ENCODE assay signal across 34 cellular contexts in genomic region chr2:141957827-141958440, GRCh38.
DNase-seq lines count a peak whose midpoint lies in the region; ATAC-seq and TF ChIP-seq lines count a peak whose summit lies in the region.
"Had no signal": no experiment of that assay in that cellular context is flagged by ENCODE, and none has a peak within 500 bp of the region (broad histone marks: within the 10 kb centered on the region; RNA-seq: fewer than 3 reads in every experiment).

No MANE protein-coding gene starts in this region.

- H3K4me2 ChIP-seq in neuronal stem cell (ENCODE audit: insufficient read depth, low read length, poor library complexity, severe bottlenecking), result no peak overlapping the region
- H3K4me2 ChIP-seq: BLaER1 treated with 17β-estradiol and CSF1 and Interleukin-3, amounts not matched to agents 10 nM and 100 nM had no signal

- peak overlapping the region; percentile 21 for H3K27ac Mint-ChIP-seq in endodermal cell
- no peak overlapping the region for H3K27ac Mint-ChIP-seq in chondrocyte (ENCODE audit: unreplicated experiment)
- no peak overlapping the region for H3K27ac Mint-ChIP-seq in activated CD8-positive, alpha-beta T cell treated with anti-CD3 and anti-CD28 coated beads for 36 hours
- H3K27ac Mint-ChIP-seq: nephron; stimulated activated memory B cell treated with anti-CD40 and anti-IgM and Interleukin-4, amounts not matched to agents 10 μg/mL and 1 μg/mL and 100 μg/mL, for 72 hours had no signal

- H3K4me1 ChIP-seq in endodermal cell (ENCODE audit: control insufficient read depth, insufficient read depth, low read length), result peaks cover 38% of the 10 kb centered on the region
- H3K4me1 ChIP-seq in neuronal stem cell (ENCODE audit: control insufficient read depth in 2 of 2, insufficient read depth in 1 of 2, low read depth in 1 of 2, low read length in 2 of 2), result no peaks in the 10 kb centered on the region
- H3K4me1 ChIP-seq: BLaER1 treated with 17β-estradiol and CSF1 and Interleukin-3, amounts not matched to agents 10 nM and 100 nM; esophagus squamous epithelium; gastroesophageal sphincter; sigmoid colon; upper lobe of right lung had no signal

- intact Hi-C loops in activated CD8-positive, alpha-beta T cell treated with anti-CD3 and anti-CD28 coated beads for 36 hours (cut with micrococcal nuclease), result no loop called here

- H2BK5ac ChIP-seq in neuronal stem cell (ENCODE audit: low read length), result no peak overlapping the region

- H3K18ac ChIP-seq in neuronal stem cell (ENCODE audit: low read length), result no peak overlapping the region

- H3K27ac ChIP-seq in endodermal cell (ENCODE audit: low read depth, low read length) (no peak overlapping the region), neuronal stem cell (replicated peaks; ENCODE audit: low read length) (no peak overlapping the region)
- H3K27ac ChIP-seq: BLaER1 treated with 17β-estradiol and CSF1 and Interleukin-3, amounts not matched to agents 10 nM and 100 nM; brain microvascular endothelial cell; coronary artery; esophagus squamous epithelium; gastroesophageal sphincter; parathyroid adenoma; sigmoid colon; upper lobe of right lung; VCaP had no signal

- TF ChIP-seq CTCF in endodermal cell (conservative IDR thresholded peaks at IDR 0.05) (no peak), chondrocyte (IDR thresholded peaks at IDR 0.05) (no peak)
- TF ChIP-seq CTCF in activated CD8-positive, alpha-beta T cell treated with anti-CD3 and anti-CD28 coated beads for 36 hours (IDR thresholded peaks at IDR 0.05), result no peak

- WGBS in endodermal cell (ENCODE audit: insufficient coverage in 1 of 2, insufficient read length in 1 of 2), 2 experiments, result 96% methylated on average over 1 of the region's 1 CpG; no CpG with 5 or more reads in 1 of the 2 experiments
- no CpG with 5 or more reads among the region's 1 CpG for WGBS in neuronal stem cell (ENCODE audit: extremely low coverage in 2 of 2, insufficient read length in 2 of 2, insufficient replicate concordance in 1 of 2), 2 donors

- H3K4me3 ChIP-seq in endodermal cell (ENCODE audit: low read length) (no peak overlapping the region), neuronal stem cell (ENCODE audit: low read length in 2 of 2) (no peak overlapping the region)
- H3K4me3 ChIP-seq: BLaER1 treated with 17β-estradiol and CSF1 and Interleukin-3, amounts not matched to agents 10 nM and 100 nM; coronary artery; esophagus squamous epithelium; gastroesophageal sphincter; K562; sigmoid colon; upper lobe of right lung had no signal

- POLR2A ChIA-PET in activated CD8-positive, alpha-beta T cell treated with anti-CD3 and anti-CD28 coated beads for 36 hours (lab: Charles Lee), result no interaction called here

- no peaks in the 10 kb centered on the region for H3K36me3 Mint-ChIP-seq in endodermal cell (ENCODE audit: low read depth)
- H3K36me3 Mint-ChIP-seq in chondrocyte (ENCODE audit: low read depth), result no peaks in the 10 kb centered on the region
- no peaks in the 10 kb centered on the region for H3K36me3 Mint-ChIP-seq in activated CD8-positive, alpha-beta T cell treated with anti-CD3 and anti-CD28 coated beads for 36 hours (ENCODE audit: low read depth)
- H3K36me3 Mint-ChIP-seq: stimulated activated memory B cell treated with anti-CD40 and anti-IgM and Interleukin-4, amounts not matched to agents 10 μg/mL and 1 μg/mL and 100 μg/mL, for 72 hours had no signal

- no peak overlapping the region for H3K9ac ChIP-seq in endodermal cell (ENCODE audit: extremely low read depth, low read length, poor library complexity, severe bottlenecking)
- H3K9ac ChIP-seq in neuronal stem cell (ENCODE audit: low read depth, low read length, poor library complexity), result no peak overlapping the region
- H3K9ac ChIP-seq: BLaER1 treated with 17β-estradiol and CSF1 and Interleukin-3, amounts not matched to agents 10 nM and 100 nM; parathyroid adenoma had no signal

- H3K27me3 ChIP-seq in endodermal cell (ENCODE audit: control insufficient read depth, insufficient read depth, low read length, poor library complexity, severe bottlenecking) (no peaks in the 10 kb centered on the region), neuronal stem cell (ENCODE audit: control insufficient read depth in 3 of 3, insufficient read depth in 3 of 3, low read depth in 1 of 3, low read length in 3 of 3) (no peaks in the 10 kb centered on the region)
- H3K27me3 ChIP-seq: BLaER1 treated with 17β-estradiol and CSF1 and Interleukin-3, amounts not matched to agents 10 nM and 100 nM; brain microvascular endothelial cell; esophagus squamous epithelium; gastroesophageal sphincter; sigmoid colon; upper lobe of right lung had no signal

- no peak overlapping the region for H2AK5ac ChIP-seq in neuronal stem cell (ENCODE audit: low read depth, low read length)

- no peak overlapping the region for H4K91ac ChIP-seq in neuronal stem cell (ENCODE audit: low read depth, low read length, poor library complexity)

- H3K27me3 Mint-ChIP-seq in endodermal cell (ENCODE audit: insufficient read depth) (no peaks in the 10 kb centered on the region), chondrocyte (ENCODE audit: low read depth) (no peaks in the 10 kb centered on the region)
- H3K27me3 Mint-ChIP-seq in activated CD8-positive, alpha-beta T cell treated with anti-CD3 and anti-CD28 coated beads for 36 hours, result no peaks in the 10 kb centered on the region
- H3K27me3 Mint-ChIP-seq: stimulated activated memory B cell treated with anti-CD40 and anti-IgM and Interleukin-4, amounts not matched to agents 10 μg/mL and 1 μg/mL and 100 μg/mL, for 72 hours had no signal

- no peak overlapping the region for H2BK120ac ChIP-seq in neuronal stem cell (ENCODE audit: low read depth, low read length)

- H4K8ac ChIP-seq in neuronal stem cell (ENCODE audit: low read depth, low read length), result no peak overlapping the region

- no peak overlapping the region for H3K14ac ChIP-seq in neuronal stem cell (ENCODE audit: low read length)

- H3K4me1 Mint-ChIP-seq in endodermal cell (peaks cover 38% of the 10 kb centered on the region), chondrocyte (ENCODE audit: low read depth) (no peaks in the 10 kb centered on the region)
- no peaks in the 10 kb centered on the region for H3K4me1 Mint-ChIP-seq in activated CD8-positive, alpha-beta T cell treated with anti-CD3 and anti-CD28 coated beads for 36 hours (ENCODE audit: low read depth)
- H3K4me1 Mint-ChIP-seq: H9; nephron; stimulated activated memory B cell treated with anti-CD40 and anti-IgM and Interleukin-4, amounts not matched to agents 10 μg/mL and 1 μg/mL and 100 μg/mL, for 72 hours had no signal

- H2BK15ac ChIP-seq in neuronal stem cell (ENCODE audit: low read length), result no peak overlapping the region

- no peak for ATAC-seq in HG02763 (IDR thresholded peaks at IDR 0.05; ENCODE audit: unreplicated experiment)
- ATAC-seq in activated CD8-positive, alpha-beta T cell treated with anti-CD3 and anti-CD28 coated beads for 36 hours, result no peak
- ATAC-seq: gastroesophageal sphincter; K562; left ventricle myocardium superior; stimulated activated memory B cell treated with anti-CD40 and anti-IgM and Interleukin-4, amounts not matched to agents 10 μg/mL and 1 μg/mL and 100 μg/mL, for 72 hours; upper lobe of right lung had no signal

- peak overlapping the region; percentile 18 for H2AFZ ChIP-seq in neuronal stem cell (ENCODE audit: low read length)

- H3K79me1 ChIP-seq in neuronal stem cell (ENCODE audit: low read depth, low read length), result no peaks in the 10 kb centered on the region

- H3K4ac ChIP-seq in neuronal stem cell (ENCODE audit: low read length), result no peak overlapping the region

- DNase-seq in ELR (ENCODE audit: low read depth), result peak; percentile 8
- peak; percentile 7 for DNase-seq in OCI-M1 (lab: John Stamatoyannopoulos, UW)
- no peak for DNase-seq in endodermal cell
- no peak for DNase-seq in neuronal stem cell (ENCODE audit: low spot score)
- DNase-seq in chondrocyte (ENCODE audit: low spot score), result no peak
- no peak for DNase-seq in NCI-H1930 (lab: John Stamatoyannopoulos, UW)
- no peak for DNase-seq in activated CD8-positive, alpha-beta T cell treated with anti-CD3 and anti-CD28 coated beads for 36 hours
- DNase-seq: activated CD4-positive, alpha-beta T cell treated with anti-CD3 and anti-CD28 coated beads for 4 hours; activated effector memory CD4-positive, alpha-beta T cell treated with anti-CD3 and anti-CD28 coated beads, Interleukin-2, amount 50 U/mL, for 16 hours; activated T-cell treated with anti-CD3 and anti-CD28 coated beads, Interleukin-2, amount 50 U/mL, for 1 hour; brain microvascular endothelial cell; COR-L47; DMS79 treated with DMSO at 0.1 percent for 48 hours; esophagus squamous epithelium; H9; islet precursor cell; left ventricle myocardium superior; NCI-H1436; NCI-H2107; NCI-H526; NK-92 treated with Interleukin-12 subunit alpha and Interleukin-12 subunit beta, amount 100 ng/mL, for 24 hours; Right ventricle myocardium superior; sigmoid colon; stimulated activated CD4-positive, alpha-beta T cell treated with anti-CD3 and anti-CD28 coated beads, Interleukin-4, amount 100 ng/mL, for 4 hours; upper lobe of right lung had no signal

- H3K4me3 Mint-ChIP-seq in endodermal cell, result no peak overlapping the region
- H3K4me3 Mint-ChIP-seq in chondrocyte (ENCODE audit: unreplicated experiment), result no peak overlapping the region
- no peak overlapping the region for H3K4me3 Mint-ChIP-seq in activated CD8-positive, alpha-beta T cell treated with anti-CD3 and anti-CD28 coated beads for 36 hours
- H3K4me3 Mint-ChIP-seq: H9; nephron; stimulated activated memory B cell treated with anti-CD40 and anti-IgM and Interleukin-4, amounts not matched to agents 10 μg/mL and 1 μg/mL and 100 μg/mL, for 72 hours had no signal

- CTCF ChIA-PET in activated CD8-positive, alpha-beta T cell treated with anti-CD3 and anti-CD28 coated beads for 36 hours (lab: Charles Lee), result interaction anchor here (1.7 kb wide), 1 partner anchor 10 kb away, joined by 3 read pairs; no protein-coding TSS in a partner anchor

- no peak overlapping the region for H3K23ac ChIP-seq in neuronal stem cell (ENCODE audit: low read depth, low read length, poor library complexity)

- H3K9me3 ChIP-seq in endodermal cell (ENCODE audit: control insufficient read depth, low read length) (peaks cover 18% of the 10 kb centered on the region), neuronal stem cell (replicated peaks in 1 of 2; ENCODE audit: control insufficient read depth in 2 of 2, insufficient read depth in 1 of 2, low read depth in 1 of 2, low read length in 2 of 2) (no peaks in the 10 kb centered on the region)
- H3K9me3 ChIP-seq: BLaER1 treated with 17β-estradiol and CSF1 and Interleukin-3, amounts not matched to agents 10 nM and 100 nM; esophagus squamous epithelium; gastroesophageal sphincter; sigmoid colon; upper lobe of right lung had no signal

- H2BK12ac ChIP-seq in neuronal stem cell (ENCODE audit: low read length), result no peak overlapping the region

- H3K36me3 ChIP-seq in endodermal cell (ENCODE audit: control insufficient read depth, insufficient read depth, low read length), result no peaks in the 10 kb centered on the region
- H3K36me3 ChIP-seq in neuronal stem cell (replicated peaks in 1 of 2; ENCODE audit: control insufficient read depth in 2 of 2, insufficient read depth in 2 of 2, low read length in 2 of 2), result no peaks in the 10 kb centered on the region
- H3K36me3 ChIP-seq: BLaER1 treated with 17β-estradiol and CSF1 and Interleukin-3, amounts not matched to agents 10 nM and 100 nM; brain microvascular endothelial cell; esophagus squamous epithelium; gastroesophageal sphincter; sigmoid colon; upper lobe of right lung had no signal

- H3K9me3 Mint-ChIP-seq in endodermal cell (no peaks in the 10 kb centered on the region), chondrocyte (ENCODE audit: low read depth) (no peaks in the 10 kb centered on the region)
- peaks cover 7% of the 10 kb centered on the region for H3K9me3 Mint-ChIP-seq in activated CD8-positive, alpha-beta T cell treated with anti-CD3 and anti-CD28 coated beads for 36 hours
- H3K9me3 Mint-ChIP-seq: H9; nephron; stimulated activated memory B cell treated with anti-CD40 and anti-IgM and Interleukin-4, amounts not matched to agents 10 μg/mL and 1 μg/mL and 100 μg/mL, for 72 hours had no signal

Comparison
In these comparisons a context has a peak if more than half of its experiments do, and no peak if none do; other contexts are left out.
1. DNase-seq: peak in ELR (single experiment) and OCI-M1 (single experiment); none in endodermal cell (single experiment), neuronal stem cell (single experiment), chondrocyte (single experiment), NCI-H1930 (0 of 2) and activated CD8-positive, alpha-beta T cell treated with anti-CD3 and anti-CD28 coated beads for 36 hours (single experiment).